Comparison of ENCODE assay signal across 19 cellular contexts in genomic region chr6:81939774-81940165, GRCh38.
DNase-seq lines count a peak whose midpoint lies in the region; ATAC-seq and TF ChIP-seq lines count a peak whose summit lies in the region.
"Had no signal": no experiment of that assay in that cellular context is flagged by ENCODE, and none has a peak within 500 bp of the region (broad histone marks: within the 10 kb centered on the region; RNA-seq: fewer than 3 reads in every experiment).

No MANE protein-coding gene starts in this region.

- no peaks in the 10 kb centered on the region for H3K27me3 Mint-ChIP-seq in chondrocyte (ENCODE audit: low read depth)
- H3K27me3 Mint-ChIP-seq: activated naive CD4-positive, alpha-beta T cell treated with anti-CD3 and anti-CD28 coated beads, Interleukin-2, amount 50 U/mL, for 24 hours had no signal

- ATAC-seq in SK-N-SH treated with all-trans-retinoic acid at 6 μM for 48 hours (no peak; the same call in 2 of the 3 replicates), body of pancreas (no peak)

- TF ChIP-seq POLR2A in body of pancreas (IDR thresholded peaks at IDR 0.05): no peak

- H3K9me3 ChIP-seq in SK-N-SH (no peaks in the 10 kb centered on the region), mesodermal cell (ENCODE audit: control insufficient read depth, low read length) (no peaks in the 10 kb centered on the region), body of pancreas (no peaks in the 10 kb centered on the region)
- H3K9me3 ChIP-seq: BLaER1 treated with 17β-estradiol and CSF1 and Interleukin-3, amounts not matched to agents 10 nM and 100 nM; Peyer's patch had no signal

- H3K4me3 ChIP-seq in SK-N-SH (ENCODE audit: low read depth in 2 of 2, low read length in 1 of 2) (no peak overlapping the region), mesodermal cell (ENCODE audit: extremely low read depth, insufficient read depth, low read length, poor library complexity, severe bottlenecking) (no peak overlapping the region), body of pancreas (no peak overlapping the region)
- H3K4me3 ChIP-seq: BLaER1 treated with 17β-estradiol and CSF1 and Interleukin-3, amounts not matched to agents 10 nM and 100 nM; cardiac muscle cell; Peyer's patch had no signal

- H3K36me3 ChIP-seq in SK-N-SH (replicated peaks in 1 of 2; ENCODE audit: control insufficient read depth in 1 of 2, insufficient read depth in 2 of 2, low read length in 1 of 2) (no peaks in the 10 kb centered on the region), mesodermal cell (ENCODE audit: control insufficient read depth, insufficient read depth, low read length) (no peaks in the 10 kb centered on the region), body of pancreas (replicated peaks in 1 of 2; ENCODE audit: insufficient read depth in 1 of 2, low read depth in 2 of 2) (no peaks in the 10 kb centered on the region)
- H3K36me3 ChIP-seq: BLaER1 treated with 17β-estradiol and CSF1 and Interleukin-3, amounts not matched to agents 10 nM and 100 nM; cardiac muscle cell; Peyer's patch had no signal

- peaks cover 0 to 40% of the 10 kb centered on the region in 2 experiments; a peak in 3 of 4 replicates for H3K4me1 ChIP-seq in SK-N-SH (ENCODE audit: control insufficient read depth in 1 of 2, insufficient read depth in 2 of 2, low read depth in 1 of 2, low read length in 1 of 2)
- peaks cover 25% of the 10 kb centered on the region for H3K4me1 ChIP-seq in mesodermal cell (ENCODE audit: control insufficient read depth, insufficient read depth, low read length, poor library complexity, severe bottlenecking)
- peaks cover 40% of the 10 kb centered on the region for H3K4me1 ChIP-seq in body of pancreas
- H3K4me1 ChIP-seq: BLaER1 treated with 17β-estradiol and CSF1 and Interleukin-3, amounts not matched to agents 10 nM and 100 nM; Peyer's patch had no signal

- H2AFZ ChIP-seq in SK-N-SH (ENCODE audit: low read depth): peak overlapping the region; percentile 67

- TF ChIP-seq RAD21 in SK-N-SH (IDR thresholded peaks at IDR 0.05; ENCODE audit: low read length): no peak

- H3K27ac Mint-ChIP-seq in chondrocyte (ENCODE audit: unreplicated experiment): peak overlapping the region; percentile 89
- H3K27ac Mint-ChIP-seq: activated naive CD4-positive, alpha-beta T cell treated with anti-CD3 and anti-CD28 coated beads, Interleukin-2, amount 50 U/mL, for 24 hours had no signal

- H3K4me2 ChIP-seq in SK-N-SH: peak overlapping the region; percentile 38
- H3K4me2 ChIP-seq: BLaER1 treated with 17β-estradiol and CSF1 and Interleukin-3, amounts not matched to agents 10 nM and 100 nM had no signal

- no peaks in the 10 kb centered on the region for H3K27me3 ChIP-seq in SK-N-SH (ENCODE audit: insufficient read depth)
- H3K27me3 ChIP-seq in body of pancreas: no peaks in the 10 kb centered on the region
- H3K27me3 ChIP-seq: BLaER1 treated with 17β-estradiol and CSF1 and Interleukin-3, amounts not matched to agents 10 nM and 100 nM; cardiac muscle cell; Peyer's patch had no signal

- peak overlapping the region in 1 of 2 experiments; percentile 93; a peak in 3 of 4 replicates for H3K27ac ChIP-seq in SK-N-SH (ENCODE audit: low read depth in 2 of 2, low read length in 1 of 2)
- peak overlapping the region; percentile 66 for H3K27ac ChIP-seq in mesodermal cell (ENCODE audit: low read depth, low read length, severe bottlenecking)
- peak overlapping the region in 1 of 4 donors; percentile 82 for H3K27ac ChIP-seq in body of pancreas
- H3K27ac ChIP-seq: BLaER1 treated with 17β-estradiol and CSF1 and Interleukin-3, amounts not matched to agents 10 nM and 100 nM; cardiac muscle cell; Peyer's patch had no signal

- no peak for TF ChIP-seq EP300 in SK-N-SH (IDR thresholded peaks at IDR 0.05; ENCODE audit: borderline replicate concordance in 1 of 2, low read depth in 1 of 2, low read length in 1 of 2)

- 76% methylated on average over 3 of the region's 3 CpGs for WGBS in SK-N-SH (ENCODE audit: low lambda C conversion rate)
- 93 to 100% methylated on average over 2 to 3 of the region's 3 CpGs for WGBS in mesodermal cell (ENCODE audit: insufficient coverage in 2 of 2), 2 experiments
- WGBS in body of pancreas, 2 donors: 64 to 70% methylated on average over 3 of the region's 3 CpGs

- CTCF ChIA-PET in SK-N-SH (lab: Yijun Ruan, JAX): interaction anchor here (2.1 kb wide), 1 partner anchor 9 kb away, joined by 8 read pairs; no protein-coding TSS in a partner anchor

- no peaks in the 10 kb centered on the region for H4K20me1 ChIP-seq in SK-N-SH (ENCODE audit: insufficient read depth)
- H4K20me1 ChIP-seq: BLaER1 treated with 17β-estradiol and CSF1 and Interleukin-3, amounts not matched to agents 10 nM and 100 nM had no signal

- peak overlapping the region; percentile 44; the same call in 1 of the 2 replicates for H3K9ac ChIP-seq in SK-N-SH
- H3K9ac ChIP-seq: BLaER1 treated with 17β-estradiol and CSF1 and Interleukin-3, amounts not matched to agents 10 nM and 100 nM had no signal

- H3K36me3 Mint-ChIP-seq in chondrocyte (ENCODE audit: low read depth): no peaks in the 10 kb centered on the region
- H3K36me3 Mint-ChIP-seq: activated naive CD4-positive, alpha-beta T cell treated with anti-CD3 and anti-CD28 coated beads, Interleukin-2, amount 50 U/mL, for 24 hours had no signal

- no peaks in the 10 kb centered on the region for H3K9me3 Mint-ChIP-seq in chondrocyte (ENCODE audit: low read depth)
- H3K9me3 Mint-ChIP-seq: activated naive CD4-positive, alpha-beta T cell treated with anti-CD3 and anti-CD28 coated beads, Interleukin-2, amount 50 U/mL, for 24 hours had no signal

- H3K79me2 ChIP-seq in SK-N-SH (ENCODE audit: insufficient read depth): no peaks in the 10 kb centered on the region

- no peaks in the 10 kb centered on the region for H3K9me2 ChIP-seq in SK-N-SH

- intact Hi-C loops in body of pancreas (cut with DNase I): no loop called here

- DNase-seq in SK-N-SH (no peak), chondrocyte (ENCODE audit: low spot score) (no peak), body of pancreas (no peak), hypothalamus (lab: John Stamatoyannopoulos, UW) (no peak), DMS79 treated with DMSO at 0.1 percent for 48 hours (lab: John Stamatoyannopoulos, UW) (no peak)
- no peak for DNase-seq in stimulated activated CD4-positive, alpha-beta T cell treated with anti-CD3 and anti-CD28 coated beads, Interleukin-12 subunit alpha, Interleukin-12 subunit beta, amount 100 ng/mL, for 4 hours
- DNase-seq: 8988T; activated CD4-positive, alpha-beta T cell treated with anti-CD3 and anti-CD28 coated beads, Interleukin-2, amount 50 U/mL, for 4 hours; GOT3; KBM-7; NCI-H774; Peyer's patch; stimulated activated CD4-positive, alpha-beta T cell treated with anti-CD3 and anti-CD28 coated beads, Interleukin-4, amount 100 ng/mL, for 4 hours; stimulated activated CD8-positive, alpha-beta memory T cell treated with anti-CD3 and anti-CD28 coated beads, Interleukin-4, amount 100 ng/mL, for 48 hours had no signal

- no peak overlapping the region for H3K4me3 Mint-ChIP-seq in chondrocyte (ENCODE audit: unreplicated experiment)
- H3K4me3 Mint-ChIP-seq: activated naive CD4-positive, alpha-beta T cell treated with anti-CD3 and anti-CD28 coated beads, Interleukin-2, amount 50 U/mL, for 24 hours had no signal

- H3K4me1 Mint-ChIP-seq in chondrocyte (ENCODE audit: low read depth): peaks cover 43% of the 10 kb centered on the region
- H3K4me1 Mint-ChIP-seq: activated naive CD4-positive, alpha-beta T cell treated with anti-CD3 and anti-CD28 coated beads, Interleukin-2, amount 50 U/mL, for 24 hours had no signal

- no peak for TF ChIP-seq CTCF in SK-N-SH (IDR thresholded peaks at IDR 0.05)
- TF ChIP-seq CTCF in chondrocyte (IDR thresholded peaks at IDR 0.05): no peak
- TF ChIP-seq CTCF in body of pancreas (IDR thresholded peaks at IDR 0.05): no peak

- H3F3A ChIP-seq in SK-N-SH (replicated peaks; ENCODE audit: insufficient read depth): peaks cover 33% of the 10 kb centered on the region

- POLR2A ChIA-PET in SK-N-SH (lab: Yijun Ruan, JAX): no interaction called here

TF ChIP-seq in SK-N-SH, 30 proteins besides CTCF, POLR2A, EP300 and RAD21:
- TF ChIP-seq MEF2A (IDR thresholded peaks at IDR 0.05; ENCODE audit: borderline replicate concordance, low read depth): 0 out of 2 replicates have a peak, but pooled peaks have one; percentile 0
- TF ChIP-seq MXI1 (IDR thresholded peaks at IDR 0.05; ENCODE audit: low read depth, low read length): no peak
- no peak for TF ChIP-seq JUND (IDR thresholded peaks at IDR 0.05)
- TF ChIP-seq FOXM1 (IDR thresholded peaks at IDR 0.05; ENCODE audit: low read depth): no peak
- no peak for TF ChIP-seq POLR2AphosphoS5 (IDR thresholded peaks at IDR 0.05; ENCODE audit: low read depth, low read length)
- TF ChIP-seq, protein P1, sequence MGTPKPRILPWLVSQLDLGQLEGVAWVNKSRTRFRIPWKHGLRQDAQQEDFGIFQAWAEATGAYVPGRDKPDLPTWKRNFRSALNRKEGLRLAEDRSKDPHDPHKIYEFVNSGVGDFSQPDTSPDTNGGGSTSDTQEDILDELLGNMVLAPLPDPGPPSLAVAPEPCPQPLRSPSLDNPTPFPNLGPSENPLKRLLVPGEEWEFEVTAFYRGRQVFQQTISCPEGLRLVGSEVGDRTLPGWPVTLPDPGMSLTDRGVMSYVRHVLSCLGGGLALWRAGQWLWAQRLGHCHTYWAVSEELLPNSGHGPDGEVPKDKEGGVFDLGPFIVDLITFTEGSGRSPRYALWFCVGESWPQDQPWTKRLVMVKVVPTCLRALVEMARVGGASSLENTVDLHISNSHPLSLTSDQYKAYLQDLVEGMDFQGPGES (IDR thresholded peaks at IDR 0.05; ENCODE audit: low read depth, low read length): no peak
- no peak for TF ChIP-seq RCOR1 (IDR thresholded peaks at IDR 0.05; ENCODE audit: low read length)
TF ChIP-seq in SK-N-SH: peak in this region for 1.

TF ChIP-seq in SK-N-SH treated with all-trans-retinoic acid at 6 μM for 48 hours, 23 proteins besides CTCF, POLR2A, EP300 and RAD21 (continues in another document):
- no peak for TF ChIP-seq ARNTL (CRISPR knock-in tag; IDR thresholded peaks at IDR 0.05; ENCODE audit: borderline replicate concordance, low read depth)
- no peak for TF ChIP-seq GLIS3 (CRISPR knock-in tag; IDR thresholded peaks at IDR 0.05)
- TF ChIP-seq PPARA (CRISPR knock-in tag; IDR thresholded peaks at IDR 0.05; ENCODE audit: borderline replicate concordance): no peak
- TF ChIP-seq POU6F1 (CRISPR knock-in tag; IDR thresholded peaks at IDR 0.05; ENCODE audit: borderline replicate concordance, low read depth): no peak
- no peak for TF ChIP-seq BACH2 (CRISPR knock-in tag; IDR thresholded peaks at IDR 0.05; ENCODE audit: borderline replicate concordance)
